ENCODE assay signal across 6 cellular contexts in genomic region chr9:133359420-133360175, GRCh38. TPM values are rescaled to one million over a fixed set of nuclear protein-coding genes. Genes with fewer than 3 reads are reported as not detected.
DNase-seq lines count a peak whose midpoint lies in the region; ATAC-seq and TF ChIP-seq lines count a peak whose summit lies in the region.

No MANE protein-coding gene starts in this region.

- H3K27ac ChIP-seq in osteoblast (ENCODE audit: low read depth, low read length), result peak overlapping the region; percentile 20

- ATAC-seq in GM18907 (IDR thresholded peaks at IDR 0.05; ENCODE audit: unreplicated experiment), result no peak

- no peaks in the 10 kb centered on the region for H3K9me3 ChIP-seq in osteoblast (ENCODE audit: low read depth, low read length)

- H3K4me2 ChIP-seq in osteoblast (ENCODE audit: insufficient read depth, low read length), result no peak overlapping the region

- H2AFZ ChIP-seq in osteoblast (ENCODE audit: low read length), result no peak overlapping the region

- peak; percentile 40 for TF ChIP-seq CTCF in osteoblast (IDR thresholded peaks at IDR 0.05; ENCODE audit: extremely low read depth, low read depth, low read length)

- DNase-seq in NCI-H748 (lab: John Stamatoyannopoulos, UW; ENCODE audit: unreplicated experiment) (peak; percentile 23), NCI-H748 treated with DMSO at 0.1 percent for 48 hours (lab: John Stamatoyannopoulos, UW) (no peak), osteoblast (ENCODE audit: insufficient read length, low spot score, missing footprints) (peak; percentile 85), DMS114 treated with DMSO at 0.1 percent for 48 hours (lab: John Stamatoyannopoulos, UW; ENCODE audit: unreplicated experiment) (no peak)
- no peak for DNase-seq in activated naive CD8-positive, alpha-beta T cell treated with anti-CD3 and anti-CD28 coated beads for 36 hours

- H3K4me3 Mint-ChIP-seq in activated naive CD8-positive, alpha-beta T cell treated with anti-CD3 and anti-CD28 coated beads for 36 hours, result no peak overlapping the region

- H3K9me3 Mint-ChIP-seq in activated naive CD8-positive, alpha-beta T cell treated with anti-CD3 and anti-CD28 coated beads for 36 hours, result no peaks in the 10 kb centered on the region

- peaks cover 46% of the 10 kb centered on the region for H3K4me1 Mint-ChIP-seq in activated naive CD8-positive, alpha-beta T cell treated with anti-CD3 and anti-CD28 coated beads for 36 hours

- H3K27me3 Mint-ChIP-seq in activated naive CD8-positive, alpha-beta T cell treated with anti-CD3 and anti-CD28 coated beads for 36 hours, result no peaks in the 10 kb centered on the region

- peaks cover 85% of the 10 kb centered on the region for H3K79me2 ChIP-seq in osteoblast (ENCODE audit: insufficient read depth, low read length)

- peaks cover 44% of the 10 kb centered on the region for H3K36me3 ChIP-seq in osteoblast (ENCODE audit: insufficient read depth, low read length)

- peak overlapping the region; percentile 83 for H3K27ac Mint-ChIP-seq in activated naive CD8-positive, alpha-beta T cell treated with anti-CD3 and anti-CD28 coated beads for 36 hours

- H3K27me3 ChIP-seq in osteoblast (ENCODE audit: insufficient read depth, low read length), result no peaks in the 10 kb centered on the region

- no peak overlapping the region for H3K4me3 ChIP-seq in osteoblast (ENCODE audit: insufficient read depth, low read length)

- H3K36me3 Mint-ChIP-seq in activated naive CD8-positive, alpha-beta T cell treated with anti-CD3 and anti-CD28 coated beads for 36 hours, result peaks cover 7% of the 10 kb centered on the region

- H4K20me1 ChIP-seq in osteoblast (ENCODE audit: insufficient read depth, low read length), result peaks cover 49% of the 10 kb centered on the region

- H3K4me1 ChIP-seq in osteoblast (ENCODE audit: insufficient read depth, low read length), result peaks cover 20% of the 10 kb centered on the region

RNA-seq across cellular contexts. Expression of gene SURF2, which starts 3.2 kb away (rescaled TPM):
- 10 to 100 TPM; 30.7 to 32.2 TPM for total RNA-seq in activated naive CD8-positive, alpha-beta T cell treated with anti-CD3 and anti-CD28 coated beads for 36 hours
- total RNA-seq in osteoblast, result 10.3 and 15.2 TPM in 2 replicates

RNA-seq across cellular contexts. Expression of gene SURF1, which starts 3.3 kb away (rescaled TPM):
- total RNA-seq in activated naive CD8-positive, alpha-beta T cell treated with anti-CD3 and anti-CD28 coated beads for 36 hours, result 10 to 100 TPM; 25.4 to 26.6 TPM
- 21.0 and 24.8 TPM in 2 replicates for total RNA-seq in osteoblast

RNA-seq across cellular contexts. Expression of gene RPL7A, which starts 11.6 kb away (rescaled TPM):
- total RNA-seq in activated naive CD8-positive, alpha-beta T cell treated with anti-CD3 and anti-CD28 coated beads for 36 hours, result 1,000 to 10,000 TPM; 3,142 to 3,195 TPM
- total RNA-seq in osteoblast, result 1,638 and 1,763 TPM in 2 replicates

RNA-seq across cellular contexts. Expression of gene MED22, which starts 11.7 kb away (rescaled TPM):
- total RNA-seq in activated naive CD8-positive, alpha-beta T cell treated with anti-CD3 and anti-CD28 coated beads for 36 hours, result 10 to 100 TPM; 42.3 to 45.2 TPM
- 14.5 and 15.3 TPM in 2 replicates for total RNA-seq in osteoblast

RNA-seq across cellular contexts. Expression of gene SURF4, which starts 16.3 kb away (rescaled TPM):
- 100 to 1,000 TPM; 197 to 198 TPM for total RNA-seq in activated naive CD8-positive, alpha-beta T cell treated with anti-CD3 and anti-CD28 coated beads for 36 hours
- total RNA-seq in osteoblast, result 366 and 392 TPM in 2 replicates

Comparison
In these comparisons a context has a peak if more than half of its experiments do, and no peak if none do; other contexts are left out.
1. DNase-seq: peak in NCI-H748 (single experiment) and osteoblast (single experiment); none in NCI-H748 treated with DMSO at 0.1 percent for 48 hours (single experiment), activated naive CD8-positive, alpha-beta T cell treated with anti-CD3 and anti-CD28 coated beads for 36 hours (single experiment) and DMS114 treated with DMSO at 0.1 percent for 48 hours (single experiment).